ENCODE assay signal across 1 cellular context in the genomic region with DNA sequence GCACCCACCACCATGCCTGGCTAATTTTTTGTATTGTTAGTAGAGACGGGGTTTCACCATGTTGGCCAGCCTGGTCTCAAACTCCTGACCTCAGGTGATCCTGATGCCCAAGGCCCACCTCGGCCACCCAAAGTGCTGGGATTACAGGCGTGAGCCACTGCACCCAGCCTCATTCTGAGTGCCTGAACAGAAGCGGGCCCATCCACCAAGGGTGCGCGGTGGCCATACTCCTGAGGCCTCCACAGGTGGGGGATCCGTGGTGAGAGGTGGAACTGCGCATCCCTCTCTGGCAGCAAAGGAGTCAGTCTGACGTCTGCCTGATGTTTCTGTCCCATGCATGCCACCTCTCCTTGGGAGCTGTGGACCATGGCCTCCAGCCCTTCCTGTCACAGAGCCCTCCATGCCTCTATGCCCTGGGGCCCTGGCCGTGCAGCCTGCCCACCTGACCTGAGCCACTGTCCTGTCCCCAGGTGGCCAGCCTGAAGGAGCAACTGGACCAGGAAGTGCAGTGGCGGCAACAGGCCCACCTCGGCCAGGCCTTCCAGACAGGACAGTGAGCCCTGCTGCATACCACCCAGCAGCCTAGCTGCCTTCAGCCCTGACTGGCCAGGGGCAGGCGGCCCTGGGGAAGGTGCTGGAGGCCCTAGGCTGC.
TF ChIP-seq lines count a peak whose summit lies in the region.

No MANE protein-coding gene starts in this region.

TF ChIP-seq in liver, 16 proteins besides CTCF, POLR2A, EP300 and RAD21 (continued from another document):
- TF ChIP-seq ZBTB33 (IDR thresholded peaks at IDR 0.05) (no peak), FOXA2 (IDR thresholded peaks at IDR 0.05) (no peak), EGR1 (IDR thresholded peaks at IDR 0.05; ENCODE audit: low read depth in 2 of 2) (no peak)
